In the genomic region with DNA sequence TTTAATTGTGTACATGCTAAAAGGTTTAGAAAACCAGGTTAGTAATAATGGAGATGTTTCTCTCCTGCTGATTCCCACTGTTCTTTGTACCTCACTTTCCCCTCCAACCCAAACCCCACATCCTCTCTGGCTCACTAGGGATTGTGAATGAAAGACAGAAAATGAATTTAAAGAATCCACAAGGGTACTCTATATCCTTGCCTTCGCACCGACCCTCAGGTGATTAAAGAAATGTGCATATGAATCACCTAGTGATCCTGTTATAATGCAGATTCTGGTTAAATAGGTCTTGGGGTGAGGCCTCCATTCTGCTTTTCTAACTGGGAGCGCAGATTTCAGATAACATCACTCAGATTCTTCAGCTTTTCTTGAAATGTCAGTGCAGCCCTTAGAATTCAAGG, we compare ENCODE assay signal across 32 cellular contexts.
"Had no signal": no experiment of that assay in that cellular context is flagged by ENCODE, and none has a peak within 500 bp of the region (broad histone marks: within the 10 kb centered on the region; RNA-seq: fewer than 3 reads in every experiment).

No MANE protein-coding gene starts in this region.

- DNase-seq: activated CD4-positive, alpha-beta memory T cell treated with anti-CD3 and anti-CD28 coated beads for 36 hours; activated CD4-positive, alpha-beta T cell treated with anti-CD3 and anti-CD28 coated beads, Interleukin-2, amount 10 ng/mL, durations not matched to agents 24 days and 14 days; activated CD4-positive, CD25-positive, alpha-beta regulatory T cell treated with anti-CD3 and anti-CD28 coated beads, Interleukin-2, amount 50 U/mL, for 72 hours; activated CD8-positive, alpha-beta memory T cell treated with anti-CD3 and anti-CD28 coated beads, Interleukin-2, amount 50 U/mL, for 48 hours; activated gamma-delta T cell; activated naive CD4-positive, alpha-beta T cell treated with anti-CD3 and anti-CD28 coated beads, Interleukin-2, amount 10 ng/mL, durations not matched to agents 7 days and 5 days; activated T-cell treated with anti-CD3 and anti-CD28 coated beads, Interleukin-2, amount 50 U/mL, for 24 hours; amniotic stem cell; cortex of kidney; effector memory CD8-positive, alpha-beta T cell; foreskin fibroblast; head of caudate nucleus; hippocampal formation; left cardiac atrium; mammary epithelial cell; naive thymus-derived CD4-positive, alpha-beta T cell; nucleus accumbens; pancreas; retina; sigmoid colon; small intestine; stimulated activated CD4-positive, alpha-beta T cell treated with anti-CD3 and anti-CD28 coated beads, Interleukin-1b, Interleukin-23, amount 100 ng/mL, for 48 hours; stimulated activated CD4-positive, alpha-beta T cell treated with anti-CD3 and anti-CD28 coated beads, Interleukin-4, amount 100 ng/mL, for 4 hours; stimulated activated naive B cell treated with anti-CD40 and anti-IgM and Interleukin-4, amounts not matched to agents 10 μg/mL and 1 μg/mL and 100 μg/mL, for 72 hours; stomach; T1000; thyroid gland; upper lobe of right lung; WERI-Rb-1 had no signal

- H3K4me3 ChIP-seq: pancreas, prostate gland, sigmoid colon, stomach, thyroid gland, upper lobe of right lung had no signal

- H3K36me3 ChIP-seq: pancreas, prostate gland, sigmoid colon, stomach, thyroid gland, upper lobe of right lung had no signal

- H3K4me1 ChIP-seq: pancreas, prostate gland, sigmoid colon, stomach, thyroid gland, upper lobe of right lung had no signal

- H3K4me3 Mint-ChIP-seq: activated CD4-positive, alpha-beta memory T cell treated with anti-CD3 and anti-CD28 coated beads for 36 hours; activated CD4-positive, alpha-beta T cell treated with anti-CD3 and anti-CD28 coated beads, Interleukin-2, amount 10 ng/mL, durations not matched to agents 24 days and 14 days; activated naive CD4-positive, alpha-beta T cell treated with anti-CD3 and anti-CD28 coated beads, Interleukin-2, amount 10 ng/mL, durations not matched to agents 7 days and 5 days; activated T-cell treated with anti-CD3 and anti-CD28 coated beads, Interleukin-2, amount 50 U/mL, for 24 hours; effector memory CD8-positive, alpha-beta T cell; mesothelial cell of epicardium; naive thymus-derived CD4-positive, alpha-beta T cell; stimulated activated naive B cell treated with anti-CD40 and anti-IgM and Interleukin-4, amounts not matched to agents 10 μg/mL and 1 μg/mL and 100 μg/mL, for 72 hours; T-helper 1 cell treated with Interleukin-12 subunit alpha and Interleukin-12 subunit beta and Interleukin-4 antibody, amounts not matched to agents 30 μg/mL and 1 μg/mL, for 36 hours had no signal

- H3K27ac ChIP-seq: pancreas, prostate gland, sigmoid colon, stomach, thyroid gland, upper lobe of right lung, WERI-Rb-1 had no signal

- H3K4me1 Mint-ChIP-seq: activated CD4-positive, alpha-beta T cell treated with anti-CD3 and anti-CD28 coated beads, Interleukin-2, amount 10 ng/mL, durations not matched to agents 24 days and 14 days; activated naive CD4-positive, alpha-beta T cell treated with anti-CD3 and anti-CD28 coated beads, Interleukin-2, amount 10 ng/mL, durations not matched to agents 7 days and 5 days; naive thymus-derived CD4-positive, alpha-beta T cell; stimulated activated naive B cell treated with anti-CD40 and anti-IgM and Interleukin-4, amounts not matched to agents 10 μg/mL and 1 μg/mL and 100 μg/mL, for 72 hours had no signal

- H3K36me3 Mint-ChIP-seq: activated CD4-positive, alpha-beta memory T cell treated with anti-CD3 and anti-CD28 coated beads for 36 hours; activated naive CD4-positive, alpha-beta T cell treated with anti-CD3 and anti-CD28 coated beads, Interleukin-2, amount 10 ng/mL, durations not matched to agents 7 days and 5 days; mesothelial cell of epicardium; naive thymus-derived CD4-positive, alpha-beta T cell; stimulated activated naive B cell treated with anti-CD40 and anti-IgM and Interleukin-4, amounts not matched to agents 10 μg/mL and 1 μg/mL and 100 μg/mL, for 72 hours had no signal

- ATAC-seq: effector memory CD8-positive, alpha-beta T cell; left cardiac atrium; naive thymus-derived CD4-positive, alpha-beta T cell; pancreas; stimulated activated naive B cell treated with anti-CD40 and anti-IgM and Interleukin-4, amounts not matched to agents 10 μg/mL and 1 μg/mL and 100 μg/mL, for 72 hours; upper lobe of right lung had no signal

- H3K9me3 Mint-ChIP-seq: activated CD4-positive, alpha-beta memory T cell treated with anti-CD3 and anti-CD28 coated beads for 36 hours; activated CD4-positive, alpha-beta T cell treated with anti-CD3 and anti-CD28 coated beads, Interleukin-2, amount 10 ng/mL, durations not matched to agents 24 days and 14 days; activated naive CD4-positive, alpha-beta T cell treated with anti-CD3 and anti-CD28 coated beads, Interleukin-2, amount 10 ng/mL, durations not matched to agents 7 days and 5 days; activated T-cell treated with anti-CD3 and anti-CD28 coated beads, Interleukin-2, amount 50 U/mL, for 24 hours; mesothelial cell of epicardium; T-helper 1 cell treated with Interleukin-12 subunit alpha and Interleukin-12 subunit beta and Interleukin-4 antibody, amounts not matched to agents 30 μg/mL and 1 μg/mL, for 36 hours had no signal

- H3K9me3 ChIP-seq: pancreas, prostate gland, sigmoid colon, stomach, thyroid gland, upper lobe of right lung had no signal

- H3K27me3 ChIP-seq: pancreas, sigmoid colon, thyroid gland had no signal

- H3K27ac Mint-ChIP-seq: activated CD4-positive, alpha-beta memory T cell treated with anti-CD3 and anti-CD28 coated beads for 36 hours; activated CD4-positive, alpha-beta T cell treated with anti-CD3 and anti-CD28 coated beads, Interleukin-2, amount 10 ng/mL, durations not matched to agents 24 days and 14 days; activated naive CD4-positive, alpha-beta T cell treated with anti-CD3 and anti-CD28 coated beads, Interleukin-2, amount 10 ng/mL, durations not matched to agents 7 days and 5 days; activated T-cell treated with anti-CD3 and anti-CD28 coated beads, Interleukin-2, amount 50 U/mL, for 24 hours; effector memory CD8-positive, alpha-beta T cell; mesothelial cell of epicardium; naive thymus-derived CD4-positive, alpha-beta T cell; stimulated activated naive B cell treated with anti-CD40 and anti-IgM and Interleukin-4, amounts not matched to agents 10 μg/mL and 1 μg/mL and 100 μg/mL, for 72 hours; T-helper 1 cell treated with Interleukin-12 subunit alpha and Interleukin-12 subunit beta and Interleukin-4 antibody, amounts not matched to agents 30 μg/mL and 1 μg/mL, for 36 hours had no signal
